ENCODE assay signal across 18 cellular contexts in the genomic region with DNA sequence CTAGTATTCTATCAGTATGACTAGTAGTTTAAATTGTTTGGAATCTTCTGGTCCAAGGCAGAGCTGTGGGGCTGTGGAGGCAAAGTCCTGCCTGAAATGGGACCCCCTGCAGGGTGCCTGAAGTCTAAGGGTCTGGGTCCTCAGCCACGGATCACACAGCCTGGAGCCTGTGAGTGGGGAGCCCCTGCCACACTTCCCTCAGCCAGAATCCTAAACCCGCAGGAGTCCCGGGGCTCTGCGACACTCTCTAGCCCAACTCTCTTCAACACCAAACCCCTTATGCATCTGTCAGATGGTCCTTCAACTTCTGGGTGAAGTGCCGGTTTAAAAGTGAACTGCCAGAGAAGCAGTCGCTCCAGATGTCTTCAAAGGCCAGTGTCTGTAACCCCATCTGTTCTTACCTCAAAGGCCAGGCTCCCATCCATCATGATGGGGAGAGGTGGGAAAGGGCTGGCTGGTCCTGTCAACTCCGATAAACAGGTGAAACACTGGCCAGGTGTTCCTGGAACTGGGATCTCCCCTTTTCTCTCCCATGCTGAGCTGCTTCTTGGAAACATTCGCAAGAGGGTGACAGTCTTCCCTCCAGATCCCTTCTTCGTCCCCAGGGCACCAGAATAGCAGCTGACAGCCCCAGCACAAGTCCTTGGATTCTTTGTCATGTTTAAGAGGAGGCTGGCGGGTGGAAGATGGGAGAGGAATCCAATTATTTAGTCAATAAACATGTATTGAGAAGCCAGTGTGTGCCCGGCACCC. TPM values are rescaled to one million over a fixed set of nuclear protein-coding genes. Genes with fewer than 3 reads are reported as not detected.
A peak's percentile ranks its signal among the peaks of the same experiment; 100 is the strongest.
DNase-seq lines count a peak whose midpoint lies in the region; ATAC-seq, FAIRE-seq and TF ChIP-seq lines count a peak whose summit lies in the region.
"Had no signal": no experiment of that assay in that cellular context is flagged by ENCODE, and none has a peak within 500 bp of the region (broad histone marks: within the 10 kb centered on the region; RNA-seq: fewer than 3 reads in every experiment).

No MANE protein-coding gene starts in this region.

- no peaks in the 10 kb centered on the region for H3K27me3 Mint-ChIP-seq in activated CD4-positive, alpha-beta T cell treated with anti-CD3 and anti-CD28 coated beads for 36 hours
- H3K27me3 Mint-ChIP-seq in WTC11 (ENCODE audit: low read depth) = peaks cover 4% of the 10 kb centered on the region; the same call in 1 of the 2 replicates
- peaks cover under 1 to 15% (median 5%) of the 10 kb centered on the region in 3 donors for H3K27me3 Mint-ChIP-seq in naive B cell

- no peaks in the 10 kb centered on the region for H3K9me3 Mint-ChIP-seq in activated CD4-positive, alpha-beta T cell treated with anti-CD3 and anti-CD28 coated beads for 36 hours (ENCODE audit: low read depth)
- H3K9me3 Mint-ChIP-seq in WTC11 (no peaks in the 10 kb centered on the region), naive B cell (peaks cover 0 to 4% (median 3%) of the 10 kb centered on the region in 7 donors)

- H3K4me3 ChIP-seq in upper lobe of left lung = no peak overlapping the region
- H3K4me3 ChIP-seq: A549 had no signal

- H3K36me3 ChIP-seq in upper lobe of left lung = no peaks in the 10 kb centered on the region

- no peaks in the 10 kb centered on the region for H3K27me3 ChIP-seq in upper lobe of left lung

- 90 to 92% methylated on average over 11 of the region's 11 CpGs for WGBS in upper lobe of left lung, 2 donors

- H3K9me3 ChIP-seq in upper lobe of left lung = no peaks in the 10 kb centered on the region
- H3K9me3 ChIP-seq: A549, Caco-2 had no signal

- POLR2A ChIA-PET in activated CD4-positive, alpha-beta T cell treated with anti-CD3 and anti-CD28 coated beads for 36 hours (lab: Charles Lee) = no interaction called here
- POLR2A ChIA-PET in WTC11 (lab: Charles Lee) = no interaction called here

- CTCF ChIA-PET in activated CD4-positive, alpha-beta T cell treated with anti-CD3 and anti-CD28 coated beads for 36 hours (lab: Charles Lee) = interaction anchor here (0.6 to 2.9 kb wide), 6 partner anchors 10 to 493 kb away, joined by 3 to 13 read pairs (median 3); no protein-coding TSS in a partner anchor
- CTCF ChIA-PET in WTC11 (lab: Charles Lee) = interaction anchor here (1.0 to 2.5 kb wide), 3 partner anchors 8 to 11 kb away, joined by 3 to 14 read pairs (median 6); no protein-coding TSS in a partner anchor

- no peak for TF ChIP-seq EP300 in upper lobe of left lung (IDR thresholded peaks at IDR 0.05)

- TF ChIP-seq CTCF in WTC11 (IDR thresholded peaks at IDR 0.05) (no peak), upper lobe of left lung (IDR thresholded peaks at IDR 0.05) (no peak)

- TF ChIP-seq POLR2A in GM12891 (IDR thresholded peaks at IDR 0.05; ENCODE audit: low read depth, low read length) (no peak), upper lobe of left lung (IDR thresholded peaks at IDR 0.05) (no peak)

- H3K4me3 Mint-ChIP-seq in activated CD4-positive, alpha-beta T cell treated with anti-CD3 and anti-CD28 coated beads for 36 hours = no peak overlapping the region
- no peak overlapping the region for H3K4me3 Mint-ChIP-seq in WTC11
- peak overlapping the region; percentile 11 to 90 (median 72) for H3K4me3 Mint-ChIP-seq in naive B cell

- ATAC-seq in activated CD4-positive, alpha-beta T cell treated with anti-CD3 and anti-CD28 coated beads for 36 hours = no peak
- ATAC-seq in WTC11 (peak; percentile 29), naive B cell (ENCODE audit: low read depth in 2 of 2) (no peak), upper lobe of left lung (ENCODE audit: low FRiP score in 2 of 2) (no peak)
- ATAC-seq: A549 had no signal

- no peak overlapping the region for H3K27ac ChIP-seq in upper lobe of left lung
- H3K27ac ChIP-seq: A549, RWPE1 had no signal

- FAIRE-seq in GM12891 (lab: Jason Lieb, UNC) = peak; percentile 80
- FAIRE-seq: A549, bronchial epithelial cell, urothelium cell line had no signal

- H3K4me1 ChIP-seq in upper lobe of left lung = peaks cover 4 to 19% (median 13%) of the 10 kb centered on the region in 4 donors

- H3K27ac Mint-ChIP-seq in activated CD4-positive, alpha-beta T cell treated with anti-CD3 and anti-CD28 coated beads for 36 hours = peak overlapping the region; percentile 39
- peak overlapping the region; percentile 34; the same call in 1 of the 2 replicates for H3K27ac Mint-ChIP-seq in WTC11
- H3K27ac Mint-ChIP-seq in naive B cell = peak overlapping the region; percentile 88 to 100 (median 99)

- no peaks in the 10 kb centered on the region for H3K36me3 Mint-ChIP-seq in activated CD4-positive, alpha-beta T cell treated with anti-CD3 and anti-CD28 coated beads for 36 hours (ENCODE audit: low read depth)
- H3K36me3 Mint-ChIP-seq in WTC11 (no peaks in the 10 kb centered on the region), naive B cell (peaks cover 0 to 8% of the 10 kb centered on the region in 2 donors)
- H3K36me3 Mint-ChIP-seq: activated naive CD8-positive, alpha-beta T cell had no signal

- no peak for DNase-seq in activated CD4-positive, alpha-beta T cell treated with anti-CD3 and anti-CD28 coated beads for 36 hours
- DNase-seq in activated CD4-positive, alpha-beta T cell treated with anti-CD3 and anti-CD28 coated beads, Interleukin-2, amount 50 U/mL, for 4 hours = no peak
- DNase-seq in GM12891 (ENCODE audit: insufficient read length, low spot score) = no peak
- no peak for DNase-seq in WTC11 (ENCODE audit: low spot score)
- no peak for DNase-seq in naive B cell
- no peak for DNase-seq in DMS153 treated with DMSO at 0.1 percent for 48 hours (lab: John Stamatoyannopoulos, UW; ENCODE audit: unreplicated experiment)
- DNase-seq in activated gamma-delta T cell treated with Interleukin-2 at 50 U/mL for 16 hours = no peak
- DNase-seq in upper lobe of left lung = no peak
- DNase-seq: Caco-2; effector CD4-positive, alpha-beta T cell; foreskin melanocyte; HCEC 1CT had no signal

- H3K4me1 Mint-ChIP-seq in activated CD4-positive, alpha-beta T cell treated with anti-CD3 and anti-CD28 coated beads for 36 hours = peaks cover 30% of the 10 kb centered on the region
- peaks cover 51% of the 10 kb centered on the region for H3K4me1 Mint-ChIP-seq in WTC11
- H3K4me1 Mint-ChIP-seq in naive B cell = peaks cover 3 to 50% (median 36%) of the 10 kb centered on the region in 3 donors

- intact Hi-C loops in activated CD4-positive, alpha-beta T cell treated with anti-CD3 and anti-CD28 coated beads for 36 hours (cut with DNase I, micrococcal nuclease) = loop anchor here (5.0 kb wide), 3 partner anchors 168 to 628 kb away; a partner anchor contains a TSS

TF ChIP-seq in GM12891, 5 proteins besides CTCF, POLR2A, EP300 and RAD21:
- no peak for TF ChIP-seq POLR2AphosphoS5 (IDR thresholded peaks at IDR 0.05; ENCODE audit: low read depth, low read length)

TF ChIP-seq in WTC11, 78 proteins besides CTCF, POLR2A, EP300 and RAD21 (continues in another document):
- no peak for TF ChIP-seq NR1H2 (CRISPR knock-in tag; IDR thresholded peaks at IDR 0.05)
- TF ChIP-seq ZNF263 (CRISPR knock-in tag; IDR thresholded peaks at IDR 0.05; ENCODE audit: low read depth) = no peak
- TF ChIP-seq, protein P1, sequence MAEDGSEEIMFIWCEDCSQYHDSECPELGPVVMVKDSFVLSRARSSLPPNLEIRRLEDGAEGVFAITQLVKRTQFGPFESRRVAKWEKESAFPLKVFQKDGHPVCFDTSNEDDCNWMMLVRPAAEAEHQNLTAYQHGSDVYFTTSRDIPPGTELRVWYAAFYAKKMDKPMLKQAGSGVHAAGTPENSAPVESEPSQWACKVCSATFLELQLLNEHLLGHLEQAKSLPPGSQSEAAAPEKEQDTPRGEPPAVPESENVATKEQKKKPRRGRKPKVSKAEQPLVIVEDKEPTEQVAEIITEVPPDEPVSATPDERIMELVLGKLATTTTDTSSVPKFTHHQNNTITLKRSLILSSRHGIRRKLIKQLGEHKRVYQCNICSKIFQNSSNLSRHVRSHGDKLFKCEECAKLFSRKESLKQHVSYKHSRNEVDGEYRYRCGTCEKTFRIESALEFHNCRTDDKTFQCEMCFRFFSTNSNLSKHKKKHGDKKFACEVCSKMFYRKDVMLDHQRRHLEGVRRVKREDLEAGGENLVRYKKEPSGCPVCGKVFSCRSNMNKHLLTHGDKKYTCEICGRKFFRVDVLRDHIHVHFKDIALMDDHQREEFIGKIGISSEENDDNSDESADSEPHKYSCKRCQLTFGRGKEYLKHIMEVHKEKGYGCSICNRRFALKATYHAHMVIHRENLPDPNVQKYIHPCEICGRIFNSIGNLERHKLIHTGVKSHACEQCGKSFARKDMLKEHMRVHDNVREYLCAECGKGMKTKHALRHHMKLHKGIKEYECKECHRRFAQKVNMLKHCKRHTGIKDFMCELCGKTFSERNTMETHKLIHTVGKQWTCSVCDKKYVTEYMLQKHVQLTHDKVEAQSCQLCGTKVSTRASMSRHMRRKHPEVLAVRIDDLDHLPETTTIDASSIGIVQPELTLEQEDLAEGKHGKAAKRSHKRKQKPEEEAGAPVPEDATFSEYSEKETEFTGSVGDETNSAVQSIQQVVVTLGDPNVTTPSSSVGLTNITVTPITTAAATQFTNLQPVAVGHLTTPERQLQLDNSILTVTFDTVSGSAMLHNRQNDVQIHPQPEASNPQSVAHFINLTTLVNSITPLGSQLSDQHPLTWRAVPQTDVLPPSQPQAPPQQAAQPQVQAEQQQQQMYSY (CRISPR knock-in tag; IDR thresholded peaks at IDR 0.05) = no peak
- TF ChIP-seq, protein P2, sequence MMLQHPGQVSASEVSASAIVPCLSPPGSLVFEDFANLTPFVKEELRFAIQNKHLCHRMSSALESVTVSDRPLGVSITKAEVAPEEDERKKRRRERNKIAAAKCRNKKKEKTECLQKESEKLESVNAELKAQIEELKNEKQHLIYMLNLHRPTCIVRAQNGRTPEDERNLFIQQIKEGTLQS (CRISPR knock-in tag; conservative IDR thresholded peaks at IDR 0.05) = no peak
- no peak for TF ChIP-seq JUN (CRISPR knock-in tag; IDR thresholded peaks at IDR 0.05)
- TF ChIP-seq, protein P3, sequence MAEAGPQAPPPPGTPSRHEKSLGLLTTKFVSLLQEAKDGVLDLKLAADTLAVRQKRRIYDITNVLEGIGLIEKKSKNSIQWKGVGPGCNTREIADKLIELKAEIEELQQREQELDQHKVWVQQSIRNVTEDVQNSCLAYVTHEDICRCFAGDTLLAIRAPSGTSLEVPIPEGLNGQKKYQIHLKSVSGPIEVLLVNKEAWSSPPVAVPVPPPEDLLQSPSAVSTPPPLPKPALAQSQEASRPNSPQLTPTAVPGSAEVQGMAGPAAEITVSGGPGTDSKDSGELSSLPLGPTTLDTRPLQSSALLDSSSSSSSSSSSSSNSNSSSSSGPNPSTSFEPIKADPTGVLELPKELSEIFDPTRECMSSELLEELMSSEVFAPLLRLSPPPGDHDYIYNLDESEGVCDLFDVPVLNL (CRISPR knock-in tag; IDR thresholded peaks at IDR 0.05; ENCODE audit: borderline replicate concordance, low read depth) = no peak

RNA-seq across cellular contexts. Expression of a gene that starts 45.6 kb away (rescaled TPM):
- total RNA-seq in activated CD4-positive, alpha-beta T cell treated with anti-CD3 and anti-CD28 coated beads for 36 hours = not detected
- polyA plus RNA-seq in GM12891 (2012; ENCODE audit: low read depth, missing spikeins) = not detected
- total RNA-seq in WTC11 (2021) (0.09 to 0.14 TPM in 2 of 3 replicates, not detected in the other), upper lobe of left lung (under 1 TPM in 1 of 6 donors, not detected in 5; 0.10 TPM)
- polyA plus RNA-seq in naive B cell (ENCODE audit: low read depth in 6 of 6) = not detected
- total RNA-seq: bronchial epithelial cell, Caco-2, LHCN-M2 had no signal
- polyA plus RNA-seq: A549 had no signal

Comparison
In these comparisons a context has a peak if more than half of its experiments do, and no peak if none do; other contexts are left out.
1. H3K27ac Mint-ChIP-seq: peak in every context shown above with its lines; median percentile 99 in naive B cell; 39 in activated CD4-positive, alpha-beta T cell treated with anti-CD3 and anti-CD28 coated beads for 36 hours; 34 in WTC11.
2. H3K4me3 Mint-ChIP-seq: peak in naive B cell (8 of 8); none in activated CD4-positive, alpha-beta T cell treated with anti-CD3 and anti-CD28 coated beads for 36 hours (single experiment) and WTC11 (single experiment).